10 cellular contexts compared by ENCODE assay signal in the genomic region with DNA sequence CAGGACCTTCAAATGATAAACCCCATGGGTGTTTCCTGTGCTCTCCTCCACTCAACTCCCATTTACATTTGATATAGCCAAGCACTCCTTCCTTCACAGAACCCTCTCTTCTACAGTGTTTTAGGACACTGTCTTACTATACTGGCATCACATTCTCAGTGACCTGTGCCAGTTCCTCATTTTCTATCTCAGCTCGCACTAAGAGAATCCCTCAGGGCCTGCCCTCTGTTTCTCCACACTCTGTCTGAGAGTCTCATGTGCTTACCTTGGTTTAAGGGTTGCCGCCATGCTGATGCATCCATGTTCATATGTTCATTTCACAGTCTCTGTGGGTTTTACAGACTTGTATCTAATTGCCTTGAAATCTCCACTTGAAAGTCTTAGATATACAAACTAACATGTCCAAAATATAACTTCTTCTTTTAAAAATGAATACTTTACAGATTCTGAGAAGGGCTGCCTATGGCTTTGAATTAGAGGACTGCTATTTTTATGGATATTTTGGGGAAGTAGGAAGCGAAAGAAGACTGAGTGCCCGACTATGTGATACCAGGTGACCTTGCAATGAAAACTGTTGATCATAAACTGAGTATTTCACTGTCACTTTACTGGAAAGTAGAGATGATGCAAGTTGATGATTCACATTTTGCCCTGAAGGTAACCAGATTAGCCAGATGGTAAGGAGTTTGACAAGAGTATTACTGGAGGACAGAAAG.
DNase-seq lines count a peak whose midpoint lies in the region; ATAC-seq and TF ChIP-seq lines count a peak whose summit lies in the region.
"Had no signal": no experiment of that assay in that cellular context is flagged by ENCODE, and none has a peak within 500 bp of the region (broad histone marks: within the 10 kb centered on the region; RNA-seq: fewer than 3 reads in every experiment).

No MANE protein-coding gene starts in this region.

- intact Hi-C loops in prostate gland (cut with DNase I): no loop called here

- TF ChIP-seq CTCF in choroid plexus epithelial cell (conservative IDR thresholded peaks at IDR 0.05; ENCODE audit: low read depth, low read length): no peak
- TF ChIP-seq CTCF in prostate gland (IDR thresholded peaks at IDR 0.05): no peak

- no peak for TF ChIP-seq POLR2A in prostate gland (IDR thresholded peaks at IDR 0.05)

- WGBS in prostate gland: 65% methylated on average over 4 of the region's 4 CpGs

- no peaks in the 10 kb centered on the region for H3K4me1 ChIP-seq in prostate gland (replicated peaks)

- no peak overlapping the region for H3K4me3 ChIP-seq in choroid plexus epithelial cell (ENCODE audit: low read depth, low read length)
- H3K4me3 ChIP-seq in prostate gland: no peak overlapping the region
- H3K4me3 ChIP-seq: heart right ventricle had no signal

- H3K27ac ChIP-seq in prostate gland: no peak overlapping the region

- H3K9me3 ChIP-seq in prostate gland: no peaks in the 10 kb centered on the region

- H3K36me3 ChIP-seq in prostate gland: no peaks in the 10 kb centered on the region

- ATAC-seq in GM18498 (IDR thresholded peaks at IDR 0.05; ENCODE audit: unreplicated experiment) (peak; percentile 71), GM21786 (IDR thresholded peaks at IDR 0.05; ENCODE audit: unreplicated experiment) (peak; percentile 70), HG03097 (IDR thresholded peaks at IDR 0.05; ENCODE audit: low FRiP score, unreplicated experiment) (no peak)
- ATAC-seq: heart right ventricle had no signal

- no peaks in the 10 kb centered on the region for H3K27me3 ChIP-seq in prostate gland (replicated peaks; ENCODE audit: insufficient read depth)
- H3K27me3 ChIP-seq: heart right ventricle had no signal

- peak; percentile 90 for DNase-seq in M059J (ENCODE audit: low read depth)
- peak; percentile 40 for DNase-seq in choroid plexus epithelial cell (ENCODE audit: low read depth)
- no peak for DNase-seq in prostate gland (ENCODE audit: low spot score)
- no peak for DNase-seq in stimulated activated CD4-positive, alpha-beta T cell treated with anti-CD3 and anti-CD28 coated beads, Interleukin-15, amount 100 ng/mL, for 24 hours
- no peak for DNase-seq in NCI-H1436 (lab: John Stamatoyannopoulos, UW)
- DNase-seq: activated CD4-positive, alpha-beta memory T cell treated with anti-CD3 and anti-CD28 coated beads, Interleukin-2, amount 10 ng/mL, durations not matched to agents 7 days and 5 days; heart right ventricle had no signal

Comparison
In these comparisons a context has a peak if more than half of its experiments do, and no peak if none do; other contexts are left out.
1. DNase-seq: peak in M059J (single experiment) and choroid plexus epithelial cell (single experiment); none in prostate gland (single experiment), stimulated activated CD4-positive, alpha-beta T cell treated with anti-CD3 and anti-CD28 coated beads, Interleukin-15, amount 100 ng/mL, for 24 hours (single experiment) and NCI-H1436 (single experiment).